ENCODE assay signal across 7 cellular contexts in genomic region chr1:42756956-42757891, GRCh38. TPM values are rescaled to one million over a fixed set of nuclear protein-coding genes. Genes with fewer than 3 reads are reported as not detected.
DNase-seq lines count a peak whose midpoint lies in the region; ATAC-seq, FAIRE-seq and TF ChIP-seq lines count a peak whose summit lies in the region.

No MANE protein-coding gene starts in this region.

- no peak overlapping the region for H3K4me3 ChIP-seq in endodermal cell (ENCODE audit: low read length)
- H3K4me3 ChIP-seq in naive thymus-derived CD4-positive, alpha-beta T cell (ENCODE audit: low read length): no peak overlapping the region

- ATAC-seq in naive thymus-derived CD4-positive, alpha-beta T cell: peak; percentile 74
- no peak for ATAC-seq in HG03460 (IDR thresholded peaks at IDR 0.05; ENCODE audit: unreplicated experiment)
- no peak for ATAC-seq in GM19463 (IDR thresholded peaks at IDR 0.05; ENCODE audit: unreplicated experiment)

- H3K27me3 Mint-ChIP-seq in endodermal cell (ENCODE audit: insufficient read depth): no peaks in the 10 kb centered on the region
- H3K27me3 Mint-ChIP-seq in naive thymus-derived CD4-positive, alpha-beta T cell: no peaks in the 10 kb centered on the region

- FAIRE-seq in RCC 7860 (lab: Jason Lieb, UNC): peak; percentile 55

- no peak overlapping the region for H3K9ac ChIP-seq in endodermal cell (ENCODE audit: extremely low read depth, low read length, poor library complexity, severe bottlenecking)

- peaks cover 82% of the 10 kb centered on the region for H3K36me3 ChIP-seq in endodermal cell (ENCODE audit: control insufficient read depth, insufficient read depth, low read length)
- peaks cover 7 to 72% (median 11%) of the 10 kb centered on the region in 3 experiments for H3K36me3 ChIP-seq in naive thymus-derived CD4-positive, alpha-beta T cell (ENCODE audit: control insufficient read depth in 2 of 3, insufficient read depth in 3 of 3, low read length in 3 of 3)

- H3K4me1 ChIP-seq in endodermal cell (ENCODE audit: control insufficient read depth, insufficient read depth, low read length): no peaks in the 10 kb centered on the region
- no peaks in the 10 kb centered on the region for H3K4me1 ChIP-seq in naive thymus-derived CD4-positive, alpha-beta T cell (ENCODE audit: control insufficient read depth in 2 of 2, insufficient read depth in 2 of 2, low read length in 2 of 2)

- DNase-seq in G401 (ENCODE audit: low spot score) (peak; percentile 51), LHCN-M2 (ENCODE audit: low read depth) (peak; percentile 60), RCC 7860 (ENCODE audit: low spot score) (peak; percentile 56), endodermal cell (peak; percentile 75)
- peak in 3 of 9 donors; percentile 15 to 23 (median 23) for DNase-seq in naive thymus-derived CD4-positive, alpha-beta T cell

- intact Hi-C loops in naive thymus-derived CD4-positive, alpha-beta T cell (cut with micrococcal nuclease): no loop called here

- peaks cover 9% of the 10 kb centered on the region for H3K4me1 Mint-ChIP-seq in endodermal cell
- peaks cover 3 to 8% (median 4%) of the 10 kb centered on the region in 7 donors for H3K4me1 Mint-ChIP-seq in naive thymus-derived CD4-positive, alpha-beta T cell

- POLR2A ChIA-PET in naive thymus-derived CD4-positive, alpha-beta T cell (lab: Charles Lee): interaction anchor here (1.7 kb wide), 1 partner anchor 10 kb away, joined by 9 read pairs; the partner anchor contains the start of genes C1orf50 and P3H1

- peaks cover 5% of the 10 kb centered on the region for H3K9me3 ChIP-seq in endodermal cell (ENCODE audit: control insufficient read depth, low read length)
- H3K9me3 ChIP-seq in naive thymus-derived CD4-positive, alpha-beta T cell (ENCODE audit: control insufficient read depth in 2 of 3, low read length in 3 of 3): no peaks in the 10 kb centered on the region

- CTCF ChIA-PET in naive thymus-derived CD4-positive, alpha-beta T cell (lab: Charles Lee): interaction anchor here (0.5 to 1.7 kb wide), 3 partner anchors 10 to 317 kb away, joined by 3 to 4 read pairs (median 3); partner anchors contain the start of genes C1orf50 and P3H1

- peak; percentile 80 for TF ChIP-seq CTCF in endodermal cell (conservative IDR thresholded peaks at IDR 0.05)

- H3K36me3 Mint-ChIP-seq in endodermal cell (ENCODE audit: low read depth): peaks cover 65% of the 10 kb centered on the region
- H3K36me3 Mint-ChIP-seq in naive thymus-derived CD4-positive, alpha-beta T cell: peaks cover 22 to 53% (median 36%) of the 10 kb centered on the region in 5 donors

- peaks cover 6% of the 10 kb centered on the region for H3K9me3 Mint-ChIP-seq in endodermal cell
- no peaks in the 10 kb centered on the region for H3K9me3 Mint-ChIP-seq in naive thymus-derived CD4-positive, alpha-beta T cell

- no peak overlapping the region for H3K27ac Mint-ChIP-seq in endodermal cell
- H3K27ac Mint-ChIP-seq in naive thymus-derived CD4-positive, alpha-beta T cell: peak overlapping the region in 4 of 9 donors; percentile 28 to 82 (median 68)

- no peak overlapping the region for H3K4me3 Mint-ChIP-seq in endodermal cell
- no peak overlapping the region for H3K4me3 Mint-ChIP-seq in naive thymus-derived CD4-positive, alpha-beta T cell

- H3K27me3 ChIP-seq in endodermal cell (ENCODE audit: control insufficient read depth, insufficient read depth, low read length, poor library complexity, severe bottlenecking): no peaks in the 10 kb centered on the region
- no peaks in the 10 kb centered on the region for H3K27me3 ChIP-seq in naive thymus-derived CD4-positive, alpha-beta T cell (ENCODE audit: control insufficient read depth in 2 of 2, insufficient read depth in 2 of 2, low read length in 2 of 2)

- WGBS in endodermal cell (ENCODE audit: insufficient coverage in 1 of 2, insufficient read length in 1 of 2), 2 experiments: 83 to 92% methylated on average over 13 to 17 of the region's 17 CpGs

- no peak overlapping the region for H3K27ac ChIP-seq in endodermal cell (ENCODE audit: low read depth, low read length)
- H3K27ac ChIP-seq in naive thymus-derived CD4-positive, alpha-beta T cell (ENCODE audit: low read depth, low read length): no peak overlapping the region

- in situ Hi-C loops in G401 (cut with HindIII; ENCODE audit: low sequenced_read_pairs): no loop called here

RNA-seq across cellular contexts. Expression of gene P3H1, which starts 9.6 kb away (rescaled TPM):
- 27.2 and 32.5 TPM in 2 replicates for total RNA-seq in G401 (2014; rRNA removed; shearing (Covaris generic))
- total RNA-seq in LHCN-M2 (2014; rRNA removed) (76.3 and 90.9 TPM in 2 replicates), endodermal cell (10 to 100 TPM; 51.7 to 68.3 TPM)
- polyA plus RNA-seq in LHCN-M2 (2012): 59.2 TPM
- 82.0 TPM for polyA plus RNA-seq in endodermal cell (2013, experiment 1 of 2)
- 76.1 TPM for polyA plus RNA-seq in endodermal cell (2013, experiment 2 of 2)
- total RNA-seq in naive thymus-derived CD4-positive, alpha-beta T cell: 10 to 100 TPM; 32.5 to 61.8 (median 47.3) TPM
- polyA plus RNA-seq in naive thymus-derived CD4-positive, alpha-beta T cell: 10 to 100 TPM in 1 of 2 donors, 1 to 10 TPM in 1; 7.7 to 11.8 TPM

RNA-seq across cellular contexts. Expression of gene C1orf50, which starts 9.8 kb away (rescaled TPM):
- 4.7 and 9.2 TPM in 2 replicates for total RNA-seq in G401 (2014; rRNA removed; shearing (Covaris generic))
- total RNA-seq in LHCN-M2 (2014; rRNA removed): 4.2 and 7.6 TPM in 2 replicates
- 4.9 TPM for polyA plus RNA-seq in LHCN-M2 (2012)
- total RNA-seq in endodermal cell: 1 to 10 TPM; 4.8 to 7.3 TPM
- polyA plus RNA-seq in endodermal cell (2013, experiment 1 of 2): 8.7 TPM
- 11.8 TPM for polyA plus RNA-seq in endodermal cell (2013, experiment 2 of 2)
- total RNA-seq in naive thymus-derived CD4-positive, alpha-beta T cell: 10 to 100 TPM in 4 of 5 experiments, 1 to 10 TPM in 1; 7.0 to 20.8 (median 18.1) TPM
- polyA plus RNA-seq in naive thymus-derived CD4-positive, alpha-beta T cell: 1 to 10 TPM; 3.4 to 3.5 TPM

RNA-seq across cellular contexts. Expression of gene CLDN19, which starts 17.2 kb away (rescaled TPM):
- 0.03 TPM in 1 of 2 replicates, not detected in the other for total RNA-seq in G401 (2014; rRNA removed; shearing (Covaris generic))
- total RNA-seq in LHCN-M2 (2014; rRNA removed) (not detected in 2 replicates), endodermal cell (10 to 100 TPM; 31.6 to 32.6 TPM)
- polyA plus RNA-seq in LHCN-M2 (2012): not detected
- 7.2 TPM for polyA plus RNA-seq in endodermal cell (2013, experiment 1 of 2)
- polyA plus RNA-seq in endodermal cell (2013, experiment 2 of 2): 7.2 TPM
- not detected for total RNA-seq in naive thymus-derived CD4-positive, alpha-beta T cell
- polyA plus RNA-seq in naive thymus-derived CD4-positive, alpha-beta T cell: not detected

RNA-seq across cellular contexts. Expression of gene TMEM269, which starts 27.6 kb away (rescaled TPM):
- 0.80 TPM in 1 of 2 replicates, not detected in the other for total RNA-seq in G401 (2014; rRNA removed; shearing (Covaris generic))
- total RNA-seq in LHCN-M2 (2014; rRNA removed) (0.06 TPM in 1 of 2 replicates, not detected in the other), endodermal cell (under 1 TPM; 0.20 to 0.66 TPM)
- 0.05 TPM for polyA plus RNA-seq in LHCN-M2 (2012)
- 0.53 TPM for polyA plus RNA-seq in endodermal cell (2013, experiment 1 of 2)
- polyA plus RNA-seq in endodermal cell (2013, experiment 2 of 2): 0.46 TPM
- total RNA-seq in naive thymus-derived CD4-positive, alpha-beta T cell: 1 to 10 TPM in 1 of 5 experiments, under 1 TPM in 4; 0.19 to 2.0 (median 0.35) TPM
- polyA plus RNA-seq in naive thymus-derived CD4-positive, alpha-beta T cell: not detected

RNA-seq across cellular contexts. Expression of gene ERMAP, which starts 59.7 kb away (rescaled TPM):
- total RNA-seq in G401 (2014; rRNA removed; shearing (Covaris generic)): 5.3 and 8.1 TPM in 2 replicates
- total RNA-seq in LHCN-M2 (2014; rRNA removed) (8.8 and 10.2 TPM in 2 replicates), endodermal cell (1 to 10 TPM; 5.1 to 5.7 TPM)
- polyA plus RNA-seq in LHCN-M2 (2012): 6.4 TPM
- polyA plus RNA-seq in endodermal cell (2013, experiment 1 of 2): 3.4 TPM
- polyA plus RNA-seq in endodermal cell (2013, experiment 2 of 2): 2.6 TPM
- total RNA-seq in naive thymus-derived CD4-positive, alpha-beta T cell: 10 to 100 TPM in 1 of 5 experiments, 1 to 10 TPM in 4; 6.1 to 10.3 (median 6.7) TPM
- polyA plus RNA-seq in naive thymus-derived CD4-positive, alpha-beta T cell: 1 to 10 TPM; 1.9 to 2.9 TPM

Comparison
In these comparisons a context has a peak if more than half of its experiments do, and no peak if none do; other contexts are left out.
1. RNA of gene CLDN19, which starts 17.2 kb away (total RNA-seq): 31.6 to 32.6 TPM in endodermal cell; 0.03 TPM in G401, not detected in LHCN-M2 and not detected in naive thymus-derived CD4-positive, alpha-beta T cell; every median in the first group is over 10 times any median in the second.